In the genomic region with DNA sequence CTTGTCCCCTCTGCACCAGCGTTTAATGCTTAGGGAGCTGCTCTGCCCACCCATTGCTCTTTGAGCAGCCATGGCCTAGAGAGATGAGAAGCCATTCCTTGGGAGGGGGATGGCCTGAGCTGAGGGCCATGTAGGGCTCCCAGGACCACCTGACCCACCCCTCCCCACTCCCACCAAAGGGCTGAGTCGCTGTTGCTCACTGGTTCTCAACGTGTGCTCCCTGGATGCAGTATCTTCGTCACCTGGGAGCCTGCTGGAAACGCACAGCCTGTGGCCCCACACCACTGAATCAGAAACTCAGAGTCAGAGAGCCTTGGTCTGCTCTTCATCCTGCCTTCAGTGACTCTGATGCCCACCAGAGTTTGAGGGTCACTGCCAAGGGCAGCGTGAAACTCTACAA, we compare ENCODE assay signal across 27 cellular contexts. TPM values are rescaled to one million over a fixed set of nuclear protein-coding genes. Genes with fewer than 3 reads are reported as not detected.
"Had no signal": no experiment of that assay in that cellular context is flagged by ENCODE, and none has a peak within 500 bp of the region (broad histone marks: within the 10 kb centered on the region; RNA-seq: fewer than 3 reads in every experiment).

No MANE protein-coding gene starts in this region.

- H3K4me1 ChIP-seq: left lung, lower lobe of right lung, neural progenitor cell, uterus had no signal

- H3K27me3 ChIP-seq: hepatocyte, left lung, neural progenitor cell, neutrophil, right atrium auricular region, uterus had no signal

- H3K36me3 ChIP-seq: heart right ventricle, left lung, lower lobe of right lung, neural progenitor cell, neutrophil, right atrium auricular region, stomach, thoracic aorta, tibial artery, uterus had no signal

- H3K9me3 ChIP-seq: heart right ventricle, left lung, lower lobe of right lung, neutrophil, right atrium auricular region, stomach, thoracic aorta, tibial artery, uterus had no signal

- H3K4me3 ChIP-seq: heart right ventricle, hepatocyte, left lung, lower lobe of right lung, neural progenitor cell, right atrium auricular region, skin epidermis, stomach, thoracic aorta, tibial artery, uterus had no signal

- DNase-seq: heart right ventricle; left colon; left lung; lower lobe of right lung; mammary epithelial cell; mesendoderm; midbrain; naive thymus-derived CD8-positive, alpha-beta T cell; occipital lobe; stimulated activated CD4-positive, alpha-beta T cell treated with anti-CD3 and anti-CD28 coated beads, Interleukin-12 subunit alpha, Interleukin-12 subunit beta, amount 100 ng/mL, for 4 hours; stimulated activated CD4-positive, alpha-beta T cell treated with anti-CD3 and anti-CD28 coated beads, Interleukin-15, amount 100 ng/mL, for 24 hours; stimulated activated CD4-positive, alpha-beta T cell treated with anti-CD3 and anti-CD28 coated beads, Interleukin-2, amount 100 ng/mL, for 24 hours; stimulated activated CD4-positive, alpha-beta T cell treated with anti-CD3 and anti-CD28 coated beads, Interleukin-4, amount 100 ng/mL, for 1 hour; stimulated activated naive B cell treated with anti-CD40 and anti-IgM and Interleukin-4, amounts not matched to agents 10 μg/mL and 1 μg/mL and 100 μg/mL, for 72 hours; stimulated activated naive CD8-positive, alpha-beta T cell treated with anti-CD3 and anti-CD28 coated beads, Interleukin-15, Interleukin-2, amounts not matched to agents 100 U/mL and 50 U/mL, for 24 hours; uterus had no signal

- H3K27ac ChIP-seq: heart right ventricle, hepatocyte, left lung, lower lobe of right lung, neural progenitor cell, neutrophil, parathyroid adenoma, right atrium auricular region, skin epidermis, stomach, thoracic aorta, tibial artery, uterus had no signal

RNA-seq across cellular contexts. Expression of a gene that starts 37.0 kb away (rescaled TPM):
- total RNA-seq: naive thymus-derived CD8-positive, alpha-beta T cell; osteocyte; pulmonary artery endothelial cell; right atrium auricular region had no signal
